9 cellular contexts compared by ENCODE assay signal in genomic region chr14:23033801-23034497, GRCh38. TPM values are rescaled to one million over a fixed set of nuclear protein-coding genes. Genes with fewer than 3 reads are reported as not detected.
DNase-seq lines count a peak whose midpoint lies in the region; FAIRE-seq and TF ChIP-seq lines count a peak whose summit lies in the region.
"Had no signal": no experiment of that assay in that cellular context is flagged by ENCODE, and none has a peak within 500 bp of the region (broad histone marks: within the 10 kb centered on the region; RNA-seq: fewer than 3 reads in every experiment).

No MANE protein-coding gene starts in this region.

- H2BK5ac ChIP-seq in H1 (ENCODE audit: low read depth, low read length) (peak overlapping the region; percentile 100; the same call in 1 of the 2 replicates), neuronal stem cell (ENCODE audit: low read length) (no peak overlapping the region)

- H3K79me2 ChIP-seq in H1 (ENCODE audit: control insufficient read depth in 1 of 2, insufficient read depth in 2 of 2, low read length in 2 of 2) = peaks cover 0 to 24% of the 10 kb centered on the region in 2 experiments; a peak in 3 of 4 replicates

- no peaks in the 10 kb centered on the region for H3K9me3 ChIP-seq in NT2/D1 (ENCODE audit: insufficient read depth, low read length)
- H3K9me3 ChIP-seq in H1 (ENCODE audit: insufficient read depth in 2 of 2, low read depth in 1 of 2, low read length in 1 of 2) = no peaks in the 10 kb centered on the region
- H3K9me3 ChIP-seq in neuronal stem cell (replicated peaks in 1 of 2; ENCODE audit: control insufficient read depth in 2 of 2, insufficient read depth in 1 of 2, low read depth in 1 of 2, low read length in 2 of 2) = no peaks in the 10 kb centered on the region

- no peak; a peak in 1 of 3 replicates for TF ChIP-seq POLR2A in H1 (IDR thresholded peaks at IDR 0.05; ENCODE audit: control extremely low read depth in 1 of 2, low read depth in 2 of 2, low read length in 2 of 2)

- no peak overlapping the region for H2BK20ac ChIP-seq in H1 (ENCODE audit: low read length)

- peaks cover 0 to 2% of the 10 kb centered on the region in 2 experiments for H4K20me1 ChIP-seq in H1 (replicated peaks in 1 of 2; ENCODE audit: control insufficient read depth in 1 of 2, insufficient read depth in 2 of 2, low read length in 2 of 2)

- H3K18ac ChIP-seq in H1 (ENCODE audit: extremely low read depth, low read length) (peak overlapping the region; percentile 97; the same call in 1 of the 2 replicates), neuronal stem cell (ENCODE audit: low read length) (peak overlapping the region; percentile 87)

- WGBS in H1 (ENCODE audit: extremely low coverage in 1 of 2, insufficient coverage in 1 of 2, insufficient read length in 1 of 2, insufficient replicate concordance in 2 of 2, low coverage in 1 of 2, low lambda C conversion rate in 2 of 2, missing lambda C conversion rate in 1 of 2), 2 experiments = 42 to 100% methylated on average over 1 to 16 of the region's 17 CpGs
- 100% methylated on average over 1 of the region's 17 CpGs; no CpG with 5 or more reads in 1 of the 2 donors for WGBS in neuronal stem cell (ENCODE audit: extremely low coverage in 2 of 2, insufficient read length in 2 of 2, insufficient replicate concordance in 1 of 2), 2 donors

- H4K8ac ChIP-seq in H1 (ENCODE audit: extremely low read depth, insufficient read depth, low read length) (peak overlapping the region; percentile 97; the same call in 1 of the 2 replicates), neuronal stem cell (ENCODE audit: low read depth, low read length) (peak overlapping the region; percentile 75)

- H3K79me1 ChIP-seq in H1 (ENCODE audit: low read depth, low read length) (peaks cover 5% of the 10 kb centered on the region), neuronal stem cell (ENCODE audit: low read depth, low read length) (peaks cover 4% of the 10 kb centered on the region)

- H2BK15ac ChIP-seq in H1 (ENCODE audit: low read length) = no peak overlapping the region
- peak overlapping the region; percentile 3 for H2BK15ac ChIP-seq in neuronal stem cell (ENCODE audit: low read length)

- no peak for FAIRE-seq in H1 (lab: Jason Lieb, UNC)
- FAIRE-seq: islet of Langerhans had no signal

- H3K9me3 Mint-ChIP-seq in Calu3 (ENCODE audit: low read depth, unreplicated experiment) = no peaks in the 10 kb centered on the region

- CTCF ChIA-PET in Calu3 (lab: Charles Lee) (interaction anchor here (1.2 kb wide), 1 partner anchor 24 kb away, joined by 3 read pairs; no protein-coding TSS in a partner anchor), H1 (lab: Charles Lee; ENCODE audit: partially characterized antibody) (interaction anchor here (0.5 to 3.0 kb wide), 10 partner anchors 11 to 464 kb away, joined by 3 to 19 read pairs (median 5); partner anchors contain the start of gene AJUBA)

- no peak overlapping the region for H2BK120ac ChIP-seq in H1 (replicated peaks; ENCODE audit: low read depth, low read length)
- peak overlapping the region; percentile 33 for H2BK120ac ChIP-seq in neuronal stem cell (ENCODE audit: low read depth, low read length)

- TSS peak; percentile 77 for BruUV-seq in Calu3 (replicated peaks; lab: Mats Ljungman, UMichigan)

- H3K9ac ChIP-seq in NT2/D1 (ENCODE audit: insufficient read length, low read depth) (peak overlapping the region; percentile 97), H1 (replicated peaks in 1 of 4; ENCODE audit: extremely low read depth in 1 of 4, low read depth in 3 of 4, low read length in 3 of 4) (peak overlapping the region; percentile 75 to 99 (median 96)), neuronal stem cell (ENCODE audit: low read depth, low read length, poor library complexity) (peak overlapping the region; percentile 89)

- DNase-seq in Calu3 (no peak), NT2/D1 (ENCODE audit: low read depth, low spot score) (no peak), H1 (ENCODE audit: low read depth in 1 of 2, low spot score in 2 of 2) (no peak), neuronal stem cell (ENCODE audit: low spot score) (no peak), glomerular visceral epithelial cell (ENCODE audit: extremely low spot score) (no peak), SIG-M5 (lab: John Stamatoyannopoulos, UW) (no peak), hypothalamus (lab: John Stamatoyannopoulos, UW) (no peak)
- no peak for DNase-seq in stimulated activated CD4-positive, alpha-beta T cell treated with anti-CD3 and anti-CD28 coated beads, Interleukin-4, amount 100 ng/mL, for 1 hour

- POLR2A ChIA-PET in H1 (lab: Charles Lee; ENCODE audit: partially characterized antibody) = interaction anchor here (0.6 to 8.3 kb wide), 20 partner anchors 10 to 342 kb away, joined by 3 to 94 read pairs (median 8); partner anchors contain the start of genes ACIN1, AJUBA, C14orf119 and CDH24

- H2BK12ac ChIP-seq in H1 (ENCODE audit: low read depth, low read length) (peak overlapping the region; percentile 60; the same call in 1 of the 2 replicates), neuronal stem cell (ENCODE audit: low read length) (no peak overlapping the region)

- H3K27ac Mint-ChIP-seq in Calu3 (ENCODE audit: unreplicated experiment) = peak overlapping the region; percentile 99

- no peak overlapping the region for H3K56ac ChIP-seq in H1 (replicated peaks; ENCODE audit: insufficient read length, low read depth, low read length)

- no peak overlapping the region for H4K91ac ChIP-seq in H1 (replicated peaks; ENCODE audit: insufficient read length, low read length)
- no peak overlapping the region for H4K91ac ChIP-seq in neuronal stem cell (ENCODE audit: low read depth, low read length, poor library complexity)

- no peak overlapping the region for H3K23ac ChIP-seq in H1 (ENCODE audit: insufficient read length)
- H3K23ac ChIP-seq in neuronal stem cell (ENCODE audit: low read depth, low read length, poor library complexity) = no peak overlapping the region

- TF ChIP-seq EP300 in H1 (IDR thresholded peaks at IDR 0.05; ENCODE audit: borderline replicate concordance in 1 of 2, low read depth in 2 of 2, low read length in 2 of 2) = no peak

- H3K4me2 ChIP-seq in H1 (ENCODE audit: insufficient read depth in 1 of 2, low read depth in 2 of 2, low read length in 2 of 2) (peak overlapping the region; percentile 75 to 78), neuronal stem cell (ENCODE audit: insufficient read depth, low read length, poor library complexity, severe bottlenecking) (peak overlapping the region; percentile 67)

- no peak overlapping the region for H2AK5ac ChIP-seq in H1 (ENCODE audit: low read depth, low read length)
- peak overlapping the region; percentile 82 for H2AK5ac ChIP-seq in neuronal stem cell (ENCODE audit: low read depth, low read length)

- no peak overlapping the region for H4K5ac ChIP-seq in H1 (ENCODE audit: insufficient read length, low read depth, low read length)

- peak overlapping the region; percentile 98 for H3K27ac ChIP-seq in H1 (ENCODE audit: low read depth, low read length)
- no peak overlapping the region for H3K27ac ChIP-seq in neuronal stem cell (replicated peaks; ENCODE audit: low read length)

- H3K36me3 Mint-ChIP-seq in Calu3 (ENCODE audit: insufficient read depth, unreplicated experiment) = peaks cover 44% of the 10 kb centered on the region

- H3K4me3 ChIP-seq in NT2/D1 (ENCODE audit: insufficient read length, low read depth) (peak overlapping the region; percentile 79), H1 (ENCODE audit: extremely low read depth in 1 of 4, insufficient read depth in 2 of 4, low read depth in 3 of 4, low read length in 4 of 4) (peak overlapping the region; percentile 79 to 95 (median 88)), neuronal stem cell (ENCODE audit: low read length in 2 of 2) (peak overlapping the region; percentile 83 to 95)

- no peak for TF ChIP-seq CTCF in Calu3 (IDR thresholded peaks at IDR 0.05; ENCODE audit: unreplicated experiment)
- no peak for TF ChIP-seq CTCF in H1 (IDR thresholded peaks at IDR 0.05; ENCODE audit: control extremely low read depth in 1 of 3, insufficient read depth in 1 of 3, low read depth in 1 of 3, low read length in 3 of 3)

- H3K4me1 ChIP-seq in NT2/D1 (ENCODE audit: insufficient read depth, insufficient read length) (peaks cover 4% of the 10 kb centered on the region), H1 (replicated peaks in 1 of 4; ENCODE audit: control insufficient read depth in 3 of 4, insufficient read depth in 4 of 4, low read length in 3 of 4) (peaks cover 0 to 3% (median 1%) of the 10 kb centered on the region in 4 experiments; a peak in 2 of 7 replicates), neuronal stem cell (ENCODE audit: control insufficient read depth in 2 of 2, insufficient read depth in 1 of 2, low read depth in 1 of 2, low read length in 2 of 2) (peaks cover 0 to 7% of the 10 kb centered on the region in 2 donors)

- peaks cover 8% of the 10 kb centered on the region for H3K4me1 Mint-ChIP-seq in Calu3 (ENCODE audit: low read depth, unreplicated experiment)

- no peak for TF ChIP-seq RAD21 in H1 (IDR thresholded peaks at IDR 0.05 in 1 of 2, conservative IDR thresholded peaks at IDR 0.05 in 1 of 2; ENCODE audit: low read depth in 2 of 2, low read length in 2 of 2)

- H3K4ac ChIP-seq in H1 (replicated peaks; ENCODE audit: insufficient read length, low read depth, low read length) = no peak overlapping the region
- no peak overlapping the region for H3K4ac ChIP-seq in neuronal stem cell (ENCODE audit: low read length)

- H3K27me3 ChIP-seq in NT2/D1 (ENCODE audit: insufficient read depth, insufficient read length) (no peaks in the 10 kb centered on the region), H1 (replicated peaks in 1 of 4; ENCODE audit: control insufficient read depth in 3 of 4, extremely low read depth in 1 of 4, insufficient read depth in 3 of 4, low read length in 3 of 4) (no peaks in the 10 kb centered on the region), neuronal stem cell (ENCODE audit: control insufficient read depth in 3 of 3, insufficient read depth in 3 of 3, low read depth in 1 of 3, low read length in 3 of 3) (no peaks in the 10 kb centered on the region)

- H3K27me3 Mint-ChIP-seq in Calu3 (ENCODE audit: unreplicated experiment) = no peaks in the 10 kb centered on the region

- H3K23me2 ChIP-seq in H1 (ENCODE audit: low read depth, low read length) = peaks cover 3% of the 10 kb centered on the region

- H2AFZ ChIP-seq in H1 (ENCODE audit: low read length) = no peak overlapping the region
- peak overlapping the region; percentile 89 for H2AFZ ChIP-seq in neuronal stem cell (ENCODE audit: low read length)

- H3K36me3 ChIP-seq in NT2/D1 (ENCODE audit: insufficient read depth, insufficient read length, low read length) (peaks cover 41% of the 10 kb centered on the region), H1 (ENCODE audit: control insufficient read depth in 2 of 4, insufficient read depth in 4 of 4, low read length in 3 of 4) (peaks cover 2 to 42% (median 28%) of the 10 kb centered on the region in 4 experiments), neuronal stem cell (replicated peaks in 1 of 2; ENCODE audit: control insufficient read depth in 2 of 2, insufficient read depth in 2 of 2, low read length in 2 of 2) (peaks cover 14 to 38% of the 10 kb centered on the region in 2 donors)

- intact Hi-C loops in Calu3 (cut with micrococcal nuclease; ENCODE audit: unreplicated experiment) = no loop called here

- H3K14ac ChIP-seq in H1 (ENCODE audit: insufficient read length) (no peak overlapping the region), neuronal stem cell (ENCODE audit: low read length) (no peak overlapping the region)

- peak overlapping the region; percentile 95 for H3K4me3 Mint-ChIP-seq in Calu3 (ENCODE audit: low read depth, unreplicated experiment)

RNA-seq across cellular contexts. Expression of gene PSMB5, which starts 0.8 kb away (rescaled TPM):
- 121 and 138 TPM in 2 replicates for total RNA-seq in Calu3 (2022)
- total RNA-seq in H1 (2021; fragmentation: NEBNext Ultra II Directional; extraction: Animal tissue kit (Norgen Biotek cat#: 25700)) = 246 and 254 TPM in 2 replicates
- 402 and 510 TPM in 2 replicates for polyA plus RNA-seq in H1 (2011; rRNA removed)
- 415 TPM for polyA plus RNA-seq in H1 (2011; cell fraction: cytosol; rRNA removed)
- polyA plus RNA-seq in H1 (2011; cell fraction: nucleus; rRNA removed) = 246 TPM
- 252 to 356 TPM (median 319 TPM) in 4 replicates for polyA plus RNA-seq in H1 (2012, experiment 1 of 2)
- 310 TPM for polyA plus RNA-seq in H1 (2012, experiment 2 of 2)
- 131 TPM for polyA plus RNA-seq in H1 (2013, experiment 1 of 2)
- 133 TPM for polyA plus RNA-seq in H1 (2013, experiment 2 of 2)
- polyA minus RNA-seq in H1 (2011; rRNA and poly(A)+ RNA removed) = 379 and 426 TPM in 2 replicates
- polyA minus RNA-seq in H1 (2011; cell fraction: cytosol; rRNA and poly(A)+ RNA removed) = 145 TPM
- polyA minus RNA-seq in H1 (2011; cell fraction: nucleus; rRNA and poly(A)+ RNA removed) = 117 TPM
- polyA plus RNA-seq in neuronal stem cell (2013, experiment 1 of 2) = 136 TPM
- 135 TPM for polyA plus RNA-seq in neuronal stem cell (2013, experiment 2 of 2)

RNA-seq across cellular contexts. Expression of gene PSMB11, which starts 8.1 kb away (rescaled TPM):
- total RNA-seq in Calu3 (2022) = not detected in 2 replicates
- total RNA-seq in H1 (2021; fragmentation: NEBNext Ultra II Directional; extraction: Animal tissue kit (Norgen Biotek cat#: 25700)) = not detected in 2 replicates
- not detected in 2 replicates for polyA plus RNA-seq in H1 (2011; rRNA removed)
- polyA plus RNA-seq in H1 (2011; cell fraction: cytosol; rRNA removed) = 0.04 TPM
- not detected for polyA plus RNA-seq in H1 (2011; cell fraction: nucleus; rRNA removed)
- not detected in 4 replicates for polyA plus RNA-seq in H1 (2012, experiment 1 of 2)
- polyA plus RNA-seq in H1 (2012, experiment 2 of 2) = not detected
- polyA plus RNA-seq in H1 (2013, experiment 1 of 2) = not detected
- not detected for polyA plus RNA-seq in H1 (2013, experiment 2 of 2)
- 0.15 TPM in 1 of 2 replicates, not detected in the other for polyA minus RNA-seq in H1 (2011; rRNA and poly(A)+ RNA removed)
- polyA minus RNA-seq in H1 (2011; cell fraction: cytosol; rRNA and poly(A)+ RNA removed) = not detected
- not detected for polyA minus RNA-seq in H1 (2011; cell fraction: nucleus; rRNA and poly(A)+ RNA removed)
- polyA plus RNA-seq in neuronal stem cell (2013, experiment 1 of 2) = not detected
- polyA plus RNA-seq in neuronal stem cell (2013, experiment 2 of 2) = not detected

RNA-seq across cellular contexts. Expression of gene CDH24, which starts 23.4 kb away (rescaled TPM):
- 5.0 and 5.7 TPM in 2 replicates for total RNA-seq in Calu3 (2022)
- 18.1 TPM in 2 replicates for total RNA-seq in H1 (2021; fragmentation: NEBNext Ultra II Directional; extraction: Animal tissue kit (Norgen Biotek cat#: 25700))
- 27.6 and 41.8 TPM in 2 replicates for polyA plus RNA-seq in H1 (2011; rRNA removed)
- polyA plus RNA-seq in H1 (2011; cell fraction: cytosol; rRNA removed) = 22.4 TPM
- polyA plus RNA-seq in H1 (2011; cell fraction: nucleus; rRNA removed) = 122 TPM
- polyA plus RNA-seq in H1 (2012, experiment 1 of 2) = 13.2 to 19.3 TPM (median 18.1 TPM) in 4 replicates
- polyA plus RNA-seq in H1 (2012, experiment 2 of 2) = 12.2 TPM
- polyA plus RNA-seq in H1 (2013, experiment 1 of 2) = 15.1 TPM
- polyA plus RNA-seq in H1 (2013, experiment 2 of 2) = 14.6 TPM
- 16.9 and 24.6 TPM in 2 replicates for polyA minus RNA-seq in H1 (2011; rRNA and poly(A)+ RNA removed)
- 11.2 TPM for polyA minus RNA-seq in H1 (2011; cell fraction: cytosol; rRNA and poly(A)+ RNA removed)
- polyA minus RNA-seq in H1 (2011; cell fraction: nucleus; rRNA and poly(A)+ RNA removed) = 18.3 TPM
- polyA plus RNA-seq in neuronal stem cell (2013, experiment 1 of 2) = 21.1 TPM
- polyA plus RNA-seq in neuronal stem cell (2013, experiment 2 of 2) = 20.6 TPM

RNA-seq across cellular contexts. Expression of gene C14orf93, which starts 24.0 kb away (rescaled TPM):
- total RNA-seq in Calu3 (2022) = 9.6 and 10.6 TPM in 2 replicates
- total RNA-seq in H1 (2021; fragmentation: NEBNext Ultra II Directional; extraction: Animal tissue kit (Norgen Biotek cat#: 25700)) = 7.4 and 7.8 TPM in 2 replicates
- 8.2 and 9.7 TPM in 2 replicates for polyA plus RNA-seq in H1 (2011; rRNA removed)
- 10.0 TPM for polyA plus RNA-seq in H1 (2011; cell fraction: cytosol; rRNA removed)
- 17.6 TPM for polyA plus RNA-seq in H1 (2011; cell fraction: nucleus; rRNA removed)
- polyA plus RNA-seq in H1 (2012, experiment 1 of 2) = 6.3 to 9.7 TPM (median 7.9 TPM) in 4 replicates
- polyA plus RNA-seq in H1 (2012, experiment 2 of 2) = 6.3 TPM
- 3.5 TPM for polyA plus RNA-seq in H1 (2013, experiment 1 of 2)
- polyA plus RNA-seq in H1 (2013, experiment 2 of 2) = 3.3 TPM
- polyA minus RNA-seq in H1 (2011; rRNA and poly(A)+ RNA removed) = 22.5 and 22.6 TPM in 2 replicates
- polyA minus RNA-seq in H1 (2011; cell fraction: cytosol; rRNA and poly(A)+ RNA removed) = 4.3 TPM
- polyA minus RNA-seq in H1 (2011; cell fraction: nucleus; rRNA and poly(A)+ RNA removed) = 6.5 TPM
- polyA plus RNA-seq in neuronal stem cell (2013, experiment 1 of 2) = 7.0 TPM
- polyA plus RNA-seq in neuronal stem cell (2013, experiment 2 of 2) = 6.1 TPM

RNA-seq across cellular contexts. Expression of gene AJUBA, which starts 51.6 kb away (rescaled TPM):
- total RNA-seq in Calu3 (2022) = 20.2 and 32.7 TPM in 2 replicates
- total RNA-seq in H1 (2021; fragmentation: NEBNext Ultra II Directional; extraction: Animal tissue kit (Norgen Biotek cat#: 25700)) = 46.0 TPM in 2 replicates
- polyA plus RNA-seq in H1 (2011; rRNA removed) = 33.1 and 38.8 TPM in 2 replicates
- polyA plus RNA-seq in H1 (2011; cell fraction: cytosol; rRNA removed) = 37.3 TPM
- polyA plus RNA-seq in H1 (2011; cell fraction: nucleus; rRNA removed) = 51.3 TPM
- polyA plus RNA-seq in H1 (2012, experiment 1 of 2) = 35.5 to 45.4 TPM (median 41.3 TPM) in 4 replicates
- polyA plus RNA-seq in H1 (2012, experiment 2 of 2) = 35.9 TPM
- polyA plus RNA-seq in H1 (2013, experiment 1 of 2) = 10.0 TPM
- 10.3 TPM for polyA plus RNA-seq in H1 (2013, experiment 2 of 2)
- polyA minus RNA-seq in H1 (2011; rRNA and poly(A)+ RNA removed) = 153 and 192 TPM in 2 replicates
- 50.7 TPM for polyA minus RNA-seq in H1 (2011; cell fraction: cytosol; rRNA and poly(A)+ RNA removed)
- polyA minus RNA-seq in H1 (2011; cell fraction: nucleus; rRNA and poly(A)+ RNA removed) = 105 TPM
- polyA plus RNA-seq in neuronal stem cell (2013, experiment 1 of 2) = 63.6 TPM
- polyA plus RNA-seq in neuronal stem cell (2013, experiment 2 of 2) = 64.1 TPM
